ENCODE assay signal across 8 cellular contexts in the genomic region with DNA sequence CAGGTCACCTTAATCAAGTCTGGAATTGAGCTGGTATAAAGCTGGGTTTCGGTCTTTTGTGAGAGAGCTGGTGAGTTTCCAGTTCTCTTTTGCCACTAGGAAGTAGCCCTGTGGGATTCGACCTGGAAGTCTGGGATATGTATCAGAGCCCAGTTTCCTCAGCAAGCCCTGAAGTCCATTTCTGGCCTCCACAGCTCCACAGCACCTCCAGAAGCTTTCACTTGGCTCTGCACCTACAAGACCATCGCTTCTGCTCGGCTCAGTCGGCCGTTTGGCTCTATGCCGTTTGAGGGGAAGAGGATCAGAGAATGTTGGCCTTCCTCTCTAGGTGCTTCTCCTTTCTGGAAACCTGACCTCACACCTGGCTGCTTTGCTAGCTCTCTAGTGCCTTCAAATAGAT.
DNase-seq lines count a peak whose midpoint lies in the region; ATAC-seq, FAIRE-seq and TF ChIP-seq lines count a peak whose summit lies in the region.

No MANE protein-coding gene starts in this region.

- no peaks in the 10 kb centered on the region for H3K36me3 ChIP-seq in MM.1S (replicated peaks; ENCODE audit: insufficient read depth, low read length)
- H3K36me3 ChIP-seq in colonic mucosa = no peaks in the 10 kb centered on the region
- no peaks in the 10 kb centered on the region for H3K36me3 ChIP-seq in lung (ENCODE audit: control insufficient read depth in 2 of 2, insufficient read depth in 2 of 2, low read length in 2 of 2)

- H3K27me3 ChIP-seq in MM.1S (replicated peaks; ENCODE audit: insufficient read depth, low read length) = no peaks in the 10 kb centered on the region
- H3K27me3 ChIP-seq in colonic mucosa = no peaks in the 10 kb centered on the region
- no peaks in the 10 kb centered on the region for H3K27me3 ChIP-seq in lung (ENCODE audit: control insufficient read depth, insufficient read depth)

- no peaks in the 10 kb centered on the region for H3K9me2 ChIP-seq in MM.1S (replicated peaks; ENCODE audit: insufficient read depth, low read length)

- POLR2A ChIA-PET in A549 (lab: Yijun Ruan, JAX) = no interaction called here

- intact Hi-C loops in colonic mucosa (cut with DNase I) = no loop called here

- ATAC-seq in A549 (peak in 1 of 2 experiments; percentile 66; a peak in 4 of 6 replicates), lung (ENCODE audit: insufficient read depth, low FRiP score) (peak; percentile 60), HG02610 (IDR thresholded peaks at IDR 0.05; ENCODE audit: unreplicated experiment) (no peak), GM18907 (IDR thresholded peaks at IDR 0.05; ENCODE audit: unreplicated experiment) (no peak)

- peaks cover 90% of the 10 kb centered on the region for H3K79me2 ChIP-seq in MM.1S (ENCODE audit: low read length)

- CTCF ChIA-PET in A549 (lab: Yijun Ruan, JAX) = interaction anchor here (0.7 to 1.7 kb wide), 7 partner anchors 10 to 733 kb away, joined by 3 to 7 read pairs (median 3); no protein-coding TSS in a partner anchor

- H3K9ac ChIP-seq in MM.1S (ENCODE audit: low read length) = no peak overlapping the region
- H3K9ac ChIP-seq in colonic mucosa (ENCODE audit: low read depth in 2 of 2, low read length in 2 of 2) = no peak overlapping the region

- H3K4me3 ChIP-seq in A549 (no peak overlapping the region), MM.1S (ENCODE audit: low read length) (no peak overlapping the region), colonic mucosa (no peak overlapping the region), lung (no peak overlapping the region)

- H4K20me1 ChIP-seq in MM.1S (ENCODE audit: insufficient read depth, low read length) = no peaks in the 10 kb centered on the region

- peak in 1 of 2 experiments; percentile 28 for DNase-seq in A549 (ENCODE audit: low read depth in 1 of 2, low spot score in 1 of 2)
- no peak for DNase-seq in MM.1S
- DNase-seq in colonic mucosa = peak; percentile 41
- peak; percentile 44 for DNase-seq in lung (ENCODE audit: low spot score)
- no peak for DNase-seq in HCEC 1CT
- DNase-seq in stimulated activated CD4-positive, alpha-beta T cell treated with anti-CD3 and anti-CD28 coated beads, Interleukin-2, amount 100 ng/mL, for 48 hours = no peak

- no peaks in the 10 kb centered on the region for H3K9me3 ChIP-seq in A549
- no peaks in the 10 kb centered on the region for H3K9me3 ChIP-seq in MM.1S (replicated peaks; ENCODE audit: insufficient read depth, low read length)
- no peaks in the 10 kb centered on the region for H3K9me3 ChIP-seq in colonic mucosa
- H3K9me3 ChIP-seq in lung (ENCODE audit: control insufficient read depth in 2 of 2, insufficient read depth in 1 of 2, low read length in 1 of 2) = peaks cover 0 to 2% of the 10 kb centered on the region in 2 donors

- H3K4me2 ChIP-seq in A549 = no peak overlapping the region
- H3K4me2 ChIP-seq in MM.1S (ENCODE audit: low read depth, low read length) = no peak overlapping the region

- TF ChIP-seq EP300 in A549 (IDR thresholded peaks at IDR 0.05) = no peak

- WGBS in A549 (ENCODE audit: missing lambda C conversion rate) = 87% methylated on average over 7 of the region's 7 CpGs
- 49 to 66% methylated on average over 7 of the region's 7 CpGs for WGBS in lung, 2 donors

- peaks cover 19% of the 10 kb centered on the region for H3F3A ChIP-seq in MM.1S (ENCODE audit: insufficient read depth, low read length)

- no peak overlapping the region for H2AFZ ChIP-seq in MM.1S (ENCODE audit: low read length)

- no peak for FAIRE-seq in A549 (lab: Jason Lieb, UNC)

- TF ChIP-seq POLR2A in A549 (IDR thresholded peaks at IDR 0.05; ENCODE audit: low read length) = no peak

- no peaks in the 10 kb centered on the region for H3K4me1 ChIP-seq in A549
- peaks cover 36% of the 10 kb centered on the region for H3K4me1 ChIP-seq in MM.1S (ENCODE audit: low read length)
- H3K4me1 ChIP-seq in colonic mucosa = peaks cover 13% of the 10 kb centered on the region
- peaks cover 13 to 21% of the 10 kb centered on the region in 2 donors for H3K4me1 ChIP-seq in lung (ENCODE audit: control insufficient read depth in 2 of 2, insufficient read depth in 2 of 2, low read length in 2 of 2)

- H3K27ac ChIP-seq in A549 (no peak overlapping the region), MM.1S (ENCODE audit: low read length) (no peak overlapping the region), colonic mucosa (no peak overlapping the region), lung (ENCODE audit: low read depth in 1 of 2, low read length in 1 of 2) (peak overlapping the region in 1 of 2 donors; percentile 42)

- peak; percentile 20; the same call in 1 of the 3 replicates for TF ChIP-seq CTCF in A549 (IDR thresholded peaks at IDR 0.05)
- 0 out of 2 replicates have a peak, but pooled peaks have one; percentile 10 for TF ChIP-seq CTCF in MM.1S (IDR thresholded peaks at IDR 0.05; ENCODE audit: low read length)
- peak; percentile 31 for TF ChIP-seq CTCF in colonic mucosa (IDR thresholded peaks at IDR 0.05)
- no peak for TF ChIP-seq CTCF in lung (IDR thresholded peaks at IDR 0.05; ENCODE audit: control extremely low read depth, extremely low read depth)

- TF ChIP-seq RAD21 in A549 (conservative IDR thresholded peaks at IDR 0.05 in 1 of 2, IDR thresholded peaks at IDR 0.05 in 1 of 2) = peak; percentile 31 to 40; a peak in 2 of 5 replicates

TF ChIP-seq in A549, 52 proteins besides CTCF, POLR2A, EP300 and RAD21:
- no peak for TF ChIP-seq HOXA7 (CRISPR knock-in tag; IDR thresholded peaks at IDR 0.05)
- no peak for TF ChIP-seq SMC3 (IDR thresholded peaks at IDR 0.05)
- TF ChIP-seq TP53 (CRISPR knock-in tag; IDR thresholded peaks at IDR 0.05) = no peak
- TF ChIP-seq, protein P1, sequence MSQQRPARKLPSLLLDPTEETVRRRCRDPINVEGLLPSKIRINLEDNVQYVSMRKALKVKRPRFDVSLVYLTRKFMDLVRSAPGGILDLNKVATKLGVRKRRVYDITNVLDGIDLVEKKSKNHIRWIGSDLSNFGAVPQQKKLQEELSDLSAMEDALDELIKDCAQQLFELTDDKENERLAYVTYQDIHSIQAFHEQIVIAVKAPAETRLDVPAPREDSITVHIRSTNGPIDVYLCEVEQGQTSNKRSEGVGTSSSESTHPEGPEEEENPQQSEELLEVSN (IDR thresholded peaks at IDR 0.05; ENCODE audit: borderline replicate concordance, low read depth) = no peak
- no peak for TF ChIP-seq RFX5 (IDR thresholded peaks at IDR 0.05)
- TF ChIP-seq KDM5A (IDR thresholded peaks at IDR 0.05) = no peak
- TF ChIP-seq BHLHE40 (IDR thresholded peaks at IDR 0.05; ENCODE audit: low read depth, low read length) = no peak
- no peak for TF ChIP-seq FOSB (CRISPR knock-in tag; IDR thresholded peaks at IDR 0.05)
- no peak for TF ChIP-seq CBX8 (IDR thresholded peaks at IDR 0.05)
- TF ChIP-seq, protein P2, sequence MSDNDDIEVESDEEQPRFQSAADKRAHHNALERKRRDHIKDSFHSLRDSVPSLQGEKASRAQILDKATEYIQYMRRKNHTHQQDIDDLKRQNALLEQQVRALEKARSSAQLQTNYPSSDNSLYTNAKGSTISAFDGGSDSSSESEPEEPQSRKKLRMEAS (IDR thresholded peaks at IDR 0.05) = no peak
- TF ChIP-seq PHF8 (IDR thresholded peaks at IDR 0.05; ENCODE audit: borderline replicate concordance, low read depth) = no peak
- TF ChIP-seq JUN (IDR thresholded peaks at IDR 0.05) = no peak

Comparison
In these comparisons a context has a peak if more than half of its experiments do, and no peak if none do; other contexts are left out.
1. DNase-seq: peak in colonic mucosa (single experiment) and lung (single experiment); none in MM.1S (single experiment), HCEC 1CT (single experiment) and stimulated activated CD4-positive, alpha-beta T cell treated with anti-CD3 and anti-CD28 coated beads, Interleukin-2, amount 100 ng/mL, for 48 hours (0 of 2).